Comparison of ENCODE assay signal across 16 cellular contexts in genomic region chr14:45038256-45038655, GRCh38.
"Had no signal": no experiment of that assay in that cellular context is flagged by ENCODE, and none has a peak within 500 bp of the region (broad histone marks: within the 10 kb centered on the region; RNA-seq: fewer than 3 reads in every experiment).

No MANE protein-coding gene starts in this region.

- H3K27me3 ChIP-seq: dorsolateral prefrontal cortex, esophagus muscularis mucosa, foreskin keratinocyte, heart right ventricle, left lung had no signal

- H3K9me3 ChIP-seq: esophagus muscularis mucosa, heart right ventricle, lower lobe of right lung had no signal

- DNase-seq: dermis blood vessel endothelial cell; dorsolateral prefrontal cortex; effector CD4-positive, alpha-beta T cell; effector memory CD4-positive, alpha-beta T cell; foreskin keratinocyte; glutamatergic neuron; head of caudate nucleus; heart right ventricle; hippocampal formation; left cardiac atrium; left lung; left ventricle myocardium superior; lower lobe of right lung; midbrain had no signal

- H3K27ac ChIP-seq: coronary artery, dorsolateral prefrontal cortex, esophagus muscularis mucosa, foreskin keratinocyte, heart right ventricle, left lung, lower lobe of right lung had no signal

- ATAC-seq: foreskin keratinocyte, left cardiac atrium, left lung, left ventricle myocardium superior, lower lobe of right lung had no signal

- H3K4me1 ChIP-seq: esophagus muscularis mucosa, foreskin keratinocyte, left lung, lower lobe of right lung had no signal

- H3K4me3 ChIP-seq: coronary artery, dorsolateral prefrontal cortex, esophagus muscularis mucosa, heart right ventricle, left lung, lower lobe of right lung had no signal
